21 cellular contexts compared by ENCODE assay signal in the genomic region with DNA sequence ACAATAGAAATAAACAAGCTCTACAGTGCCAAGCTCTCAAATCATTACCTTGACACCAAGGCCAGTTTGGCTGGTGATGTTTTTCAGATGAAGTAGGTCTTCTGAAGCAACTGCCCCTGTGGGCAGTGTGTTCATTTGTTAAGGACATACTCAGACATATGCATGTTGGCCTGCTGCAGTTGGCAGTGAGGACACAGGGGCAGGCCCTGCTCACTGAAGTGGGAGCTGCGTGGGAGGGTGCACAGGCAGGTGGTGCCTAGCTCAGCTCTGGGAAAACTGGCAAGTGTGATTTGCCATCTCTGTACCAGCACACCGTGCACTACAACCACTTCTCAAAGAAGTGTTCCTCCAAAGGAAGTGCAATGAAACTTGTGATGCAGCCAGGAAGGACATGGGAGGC. TPM values are rescaled to one million over a fixed set of nuclear protein-coding genes. Genes with fewer than 3 reads are reported as not detected.
DNase-seq lines count a peak whose midpoint lies in the region; ATAC-seq, FAIRE-seq and TF ChIP-seq lines count a peak whose summit lies in the region.
"Had no signal": no experiment of that assay in that cellular context is flagged by ENCODE, and none has a peak within 500 bp of the region (broad histone marks: within the 10 kb centered on the region; RNA-seq: fewer than 3 reads in every experiment).

No MANE protein-coding gene starts in this region.

- H3K9ac ChIP-seq in BLaER1 treated with 17β-estradiol and CSF1 and Interleukin-3, amounts not matched to agents 10 nM and 100 nM = no peak overlapping the region
- H3K9ac ChIP-seq: SK-N-SH had no signal

- peaks cover 35 to 44% (median 38%) of the 10 kb centered on the region in 10 experiments for H3K4me1 ChIP-seq in BLaER1 treated with 17β-estradiol and CSF1 and Interleukin-3, amounts not matched to agents 10 nM and 100 nM
- H3K4me1 ChIP-seq in spleen = peaks cover 4 to 43% (median 28%) of the 10 kb centered on the region in 6 donors
- H3K4me1 ChIP-seq: A549 had no signal

- WGBS in spleen, 5 donors = 13 to 52% (median 39%) methylated on average over 1 to 2 of the region's 2 CpGs

- no peaks in the 10 kb centered on the region for H3K27me3 Mint-ChIP-seq in activated naive CD8-positive, alpha-beta T cell treated with anti-CD3 and anti-CD28 coated beads, Interleukin-2, amount 50 U/mL, for 24 hours
- peaks cover 2% of the 10 kb centered on the region for H3K27me3 Mint-ChIP-seq in activated CD4-positive, alpha-beta memory T cell treated with anti-CD3 and anti-CD28 coated beads, Interleukin-2, amount 10 ng/mL, durations not matched to agents 7 days and 5 days

- FAIRE-seq in bronchial epithelial cell (lab: Jason Lieb, UNC) = peak; percentile 50
- FAIRE-seq: A549, D721Med had no signal

- TF ChIP-seq CTCF in bronchial epithelial cell (IDR thresholded peaks at IDR 0.05; ENCODE audit: insufficient read depth, low read length, severe bottlenecking) (no peak), spleen (IDR thresholded peaks at IDR 0.05 in 8 of 11, conservative IDR thresholded peaks at IDR 0.05 in 3 of 11) (no peak)

- DNase-seq in bronchial epithelial cell (ENCODE audit: low read depth) (no peak), left kidney (ENCODE audit: low read depth, low spot score) (peak; percentile 11), spleen (no peak), NCI-H345 (lab: John Stamatoyannopoulos, UW) (no peak), iPS-NIHi7 (ENCODE audit: extremely low spot score) (no peak)
- DNase-seq in activated naive CD8-positive, alpha-beta T cell treated with anti-CD3 and anti-CD28 coated beads, Interleukin-2, amount 50 U/mL, for 24 hours = no peak
- DNase-seq in activated CD4-positive, alpha-beta memory T cell treated with anti-CD3 and anti-CD28 coated beads, Interleukin-2, amount 10 ng/mL, durations not matched to agents 7 days and 5 days = no peak
- DNase-seq: GOT3; KG1; NCI-H1048; NCI-H1436 treated with DMSO at 0.1 percent for 48 hours; NCI-H2029; NCI-H2171; NCI-H446; NCI-H69; NK-92 treated with Interleukin-12 subunit alpha and Interleukin-12 subunit beta, amount 100 ng/mL, for 24 hours; SHP77 treated with DMSO at 0.1 percent for 48 hours; SK-N-SH had no signal

- CTCF ChIA-PET in activated CD4-positive, alpha-beta memory T cell treated with anti-CD3 and anti-CD28 coated beads, Interleukin-2, amount 10 ng/mL, durations not matched to agents 7 days and 5 days (lab: Charles Lee) = no interaction called here

- no peak for ATAC-seq in activated naive CD8-positive, alpha-beta T cell treated with anti-CD3 and anti-CD28 coated beads, Interleukin-2, amount 50 U/mL, for 24 hours
- ATAC-seq: A549 had no signal

- H3K4me2 ChIP-seq in BLaER1 treated with 17β-estradiol and CSF1 and Interleukin-3, amounts not matched to agents 10 nM and 100 nM = peak overlapping the region; percentile 64 to 86 (median 76)
- H3K4me2 ChIP-seq: A549, SK-N-SH had no signal

- H3K4me3 ChIP-seq in BLaER1 treated with 17β-estradiol and CSF1 and Interleukin-3, amounts not matched to agents 10 nM and 100 nM = no peak overlapping the region
- H3K4me3 ChIP-seq in bronchial epithelial cell (ENCODE audit: low read depth, low read length) = no peak overlapping the region
- H3K4me3 ChIP-seq in spleen = peak overlapping the region in 1 of 8 donors; percentile 42
- H3K4me3 ChIP-seq: A549 had no signal

- TF ChIP-seq POLR2A in spleen (IDR thresholded peaks at IDR 0.05) = no peak

- no peaks in the 10 kb centered on the region for H3K27me3 ChIP-seq in BLaER1 treated with 17β-estradiol and CSF1 and Interleukin-3, amounts not matched to agents 10 nM and 100 nM
- H3K27me3 ChIP-seq in bronchial epithelial cell (ENCODE audit: control insufficient read depth, insufficient read depth, low read length) (no peaks in the 10 kb centered on the region), spleen (replicated peaks in 1 of 7) (no peaks in the 10 kb centered on the region)

- H3K4me3 Mint-ChIP-seq in activated naive CD8-positive, alpha-beta T cell treated with anti-CD3 and anti-CD28 coated beads, Interleukin-2, amount 50 U/mL, for 24 hours = no peak overlapping the region
- no peak overlapping the region for H3K4me3 Mint-ChIP-seq in activated CD4-positive, alpha-beta memory T cell treated with anti-CD3 and anti-CD28 coated beads, Interleukin-2, amount 10 ng/mL, durations not matched to agents 7 days and 5 days

- no peaks in the 10 kb centered on the region for H3K36me3 Mint-ChIP-seq in activated naive CD8-positive, alpha-beta T cell treated with anti-CD3 and anti-CD28 coated beads, Interleukin-2, amount 50 U/mL, for 24 hours (ENCODE audit: low read depth)
- no peaks in the 10 kb centered on the region for H3K36me3 Mint-ChIP-seq in activated CD4-positive, alpha-beta memory T cell treated with anti-CD3 and anti-CD28 coated beads, Interleukin-2, amount 10 ng/mL, durations not matched to agents 7 days and 5 days (ENCODE audit: low read depth)

- H3K9me3 Mint-ChIP-seq in activated naive CD8-positive, alpha-beta T cell treated with anti-CD3 and anti-CD28 coated beads, Interleukin-2, amount 50 U/mL, for 24 hours = no peaks in the 10 kb centered on the region
- no peaks in the 10 kb centered on the region for H3K9me3 Mint-ChIP-seq in activated CD4-positive, alpha-beta memory T cell treated with anti-CD3 and anti-CD28 coated beads, Interleukin-2, amount 10 ng/mL, durations not matched to agents 7 days and 5 days

- intact Hi-C loops in spleen (cut with DNase I; ENCODE audit: low total_unique reads) = no loop called here

- H4K20me1 ChIP-seq in BLaER1 treated with 17β-estradiol and CSF1 and Interleukin-3, amounts not matched to agents 10 nM and 100 nM = no peaks in the 10 kb centered on the region

- H3K36me3 ChIP-seq in BLaER1 treated with 17β-estradiol and CSF1 and Interleukin-3, amounts not matched to agents 10 nM and 100 nM = no peaks in the 10 kb centered on the region
- H3K36me3 ChIP-seq in bronchial epithelial cell (ENCODE audit: control insufficient read depth, insufficient read depth, low read length) (no peaks in the 10 kb centered on the region), spleen (no peaks in the 10 kb centered on the region)

- H3K4me1 Mint-ChIP-seq in activated naive CD8-positive, alpha-beta T cell treated with anti-CD3 and anti-CD28 coated beads, Interleukin-2, amount 50 U/mL, for 24 hours = peaks cover 31% of the 10 kb centered on the region
- H3K4me1 Mint-ChIP-seq in activated CD4-positive, alpha-beta memory T cell treated with anti-CD3 and anti-CD28 coated beads, Interleukin-2, amount 10 ng/mL, durations not matched to agents 7 days and 5 days = peaks cover 10% of the 10 kb centered on the region

- H3K27ac Mint-ChIP-seq in activated naive CD8-positive, alpha-beta T cell treated with anti-CD3 and anti-CD28 coated beads, Interleukin-2, amount 50 U/mL, for 24 hours = no peak overlapping the region
- no peak overlapping the region for H3K27ac Mint-ChIP-seq in activated CD4-positive, alpha-beta memory T cell treated with anti-CD3 and anti-CD28 coated beads, Interleukin-2, amount 10 ng/mL, durations not matched to agents 7 days and 5 days

- POLR2A ChIA-PET in activated CD4-positive, alpha-beta memory T cell treated with anti-CD3 and anti-CD28 coated beads, Interleukin-2, amount 10 ng/mL, durations not matched to agents 7 days and 5 days (lab: Charles Lee) = no interaction called here

- peak overlapping the region in 1 of 11 experiments; percentile 66; a peak in 1 of 22 replicates for H3K27ac ChIP-seq in BLaER1 treated with 17β-estradiol and CSF1 and Interleukin-3, amounts not matched to agents 10 nM and 100 nM
- peak overlapping the region in 7 of 8 donors; percentile 24 to 86 (median 75) for H3K27ac ChIP-seq in spleen
- H3K27ac ChIP-seq: A549 had no signal

- peaks cover 0 to 9% (median 0%) of the 10 kb centered on the region in 11 experiments; a peak in 1 of 22 replicates for H3K9me3 ChIP-seq in BLaER1 treated with 17β-estradiol and CSF1 and Interleukin-3, amounts not matched to agents 10 nM and 100 nM (replicated peaks in 1 of 11)
- H3K9me3 ChIP-seq in spleen = no peaks in the 10 kb centered on the region
- H3K9me3 ChIP-seq: A549, SK-N-SH had no signal

RNA-seq across cellular contexts. Expression of a gene that starts 28.5 kb away (rescaled TPM):
- total RNA-seq in bronchial epithelial cell (28.3 and 29.7 TPM in 2 replicates), spleen (100 to 1,000 TPM in 4 of 7 donors, 10 to 100 TPM in 3; 83.7 to 121 (median 106) TPM)
- polyA plus RNA-seq in spleen = 10 to 100 TPM; 12.0 to 17.9 (median 12.8) TPM
- total RNA-seq in activated CD4-positive, alpha-beta memory T cell treated with anti-CD3 and anti-CD28 coated beads, Interleukin-2, amount 10 ng/mL, durations not matched to agents 7 days and 5 days = 10 to 100 TPM; 71.0 to 73.1 TPM
